Comparison of ENCODE assay signal across 30 cellular contexts in the genomic region with DNA sequence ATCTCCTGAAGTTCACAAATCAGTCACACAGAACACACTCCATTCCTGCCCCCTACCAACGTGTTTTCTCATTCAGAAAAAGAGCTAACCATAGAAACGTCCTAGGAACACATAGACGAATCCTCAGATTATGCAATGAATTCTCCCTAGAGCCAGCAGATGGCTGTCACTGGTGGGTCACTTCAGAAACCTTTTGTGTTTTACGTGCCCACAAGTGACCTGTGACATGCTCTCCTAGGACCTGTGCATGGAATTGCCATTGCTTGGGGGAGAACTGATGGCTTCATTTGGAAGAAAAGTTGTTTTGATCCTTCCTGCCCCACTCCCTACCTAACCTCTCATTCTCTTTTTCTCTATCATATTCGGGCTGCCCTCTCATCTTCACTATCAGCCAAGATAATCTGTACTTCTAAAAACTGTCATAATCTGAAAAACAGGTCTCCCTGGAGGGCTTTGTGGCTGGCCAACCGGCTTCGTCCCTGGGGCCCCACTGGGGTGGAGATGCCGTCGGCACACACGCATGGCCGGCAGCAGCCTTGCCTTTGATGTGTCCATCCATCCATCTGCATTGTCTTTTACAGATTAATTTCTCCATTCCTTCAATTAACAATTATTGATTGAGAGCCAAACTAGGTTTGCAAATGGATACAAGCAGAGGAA.
"Had no signal": no experiment of that assay in that cellular context is flagged by ENCODE, and none has a peak within 500 bp of the region (broad histone marks: within the 10 kb centered on the region; RNA-seq: fewer than 3 reads in every experiment).

No MANE protein-coding gene starts in this region.

- H3K4me2 ChIP-seq: KMS-11, PC-9, SK-N-SH had no signal

- H3K9ac ChIP-seq: KMS-11, SK-N-SH had no signal

- H3K27me3 Mint-ChIP-seq: activated CD8-positive, alpha-beta T cell treated with anti-CD3 and anti-CD28 coated beads for 36 hours; activated naive CD8-positive, alpha-beta T cell treated with anti-CD3 and anti-CD28 coated beads for 36 hours had no signal

- H3K27ac Mint-ChIP-seq: activated CD4-positive, alpha-beta T cell treated with anti-CD3 and anti-CD28 coated beads, Interleukin-2, amount 10 ng/mL, durations not matched to agents 24 days and 14 days; activated CD8-positive, alpha-beta T cell treated with anti-CD3 and anti-CD28 coated beads for 36 hours; activated naive CD8-positive, alpha-beta T cell treated with anti-CD3 and anti-CD28 coated beads for 36 hours; activated T-cell treated with anti-CD3 and anti-CD28 coated beads, Interleukin-2, amount 50 U/mL, for 72 hours; activated T-helper 17 cell treated with anti-CD3 and anti-CD28 coated beads, Interleukin-2, amount 50 U/mL, for 72 hours; T-helper 1 cell treated with Interleukin-12 subunit alpha and Interleukin-12 subunit beta and Interleukin-4 antibody, amounts not matched to agents 30 μg/mL and 1 μg/mL, for 36 hours; T-helper 2 cell treated with Interferon-gamma antibody and Interleukin-4, amounts not matched to agents 5 μg/mL and 100 μg/mL, for 36 hours had no signal

- H3K9me3 Mint-ChIP-seq: activated CD4-positive, alpha-beta T cell treated with anti-CD3 and anti-CD28 coated beads, Interleukin-2, amount 10 ng/mL, durations not matched to agents 24 days and 14 days; activated CD8-positive, alpha-beta T cell treated with anti-CD3 and anti-CD28 coated beads for 36 hours; activated naive CD8-positive, alpha-beta T cell treated with anti-CD3 and anti-CD28 coated beads for 36 hours; activated T-helper 17 cell treated with anti-CD3 and anti-CD28 coated beads, Interleukin-2, amount 50 U/mL, for 72 hours; T-helper 1 cell treated with Interleukin-12 subunit alpha and Interleukin-12 subunit beta and Interleukin-4 antibody, amounts not matched to agents 30 μg/mL and 1 μg/mL, for 36 hours; T-helper 2 cell treated with Interferon-gamma antibody and Interleukin-4, amounts not matched to agents 5 μg/mL and 100 μg/mL, for 36 hours had no signal

- H3K27ac ChIP-seq: ascending aorta, cardiac muscle cell, KMS-11 had no signal

- H3K4me3 ChIP-seq: ascending aorta, cardiac muscle cell, PC-9 had no signal

- DNase-seq: activated CD4-positive, alpha-beta T cell treated with anti-CD3 and anti-CD28 coated beads, Interleukin-2, amount 10 ng/mL, durations not matched to agents 24 days and 14 days; activated CD4-positive, alpha-beta T cell treated with anti-CD3 and anti-CD28 coated beads, Interleukin-2, amount 50 U/mL, for 4 hours; activated CD8-positive, alpha-beta T cell treated with anti-CD3 and anti-CD28 coated beads for 36 hours; activated effector memory CD4-positive, alpha-beta T cell treated with anti-CD3 and anti-CD28 coated beads, Interleukin-2, amount 50 U/mL, for 16 hours; activated naive CD4-positive, alpha-beta T cell; activated naive CD4-positive, alpha-beta T cell treated with anti-CD3 and anti-CD28 coated beads, Interleukin-2, amount 50 U/mL, for 16 hours; activated naive CD8-positive, alpha-beta T cell treated with anti-CD3 and anti-CD28 coated beads for 36 hours; activated T-cell treated with anti-CD3 and anti-CD28 coated beads, Interleukin-2, amount 50 U/mL, for 1 hour; activated T-cell treated with anti-CD3 and anti-CD28 coated beads, Interleukin-2, amount 50 U/mL, for 72 hours; amniotic stem cell; MM.1S; MV-4-11; NCI-H1092 treated with DMSO at 0.1 percent for 48 hours; NCI-H1417; NCI-H187 treated with DMSO at 0.1 percent for 48 hours; NCI-H2081; NCI-H510A; NCI-H526; NCI-H748 treated with DMSO at 0.1 percent for 48 hours; NK-92 treated with Interleukin-12 subunit alpha and Interleukin-12 subunit beta, amount 100 ng/mL, for 24 hours; PC-9; Right ventricle myocardium superior; SK-N-SH had no signal

- FAIRE-seq: TTC549 had no signal

- H3K4me3 Mint-ChIP-seq: activated CD4-positive, alpha-beta T cell treated with anti-CD3 and anti-CD28 coated beads, Interleukin-2, amount 10 ng/mL, durations not matched to agents 24 days and 14 days; activated CD8-positive, alpha-beta T cell treated with anti-CD3 and anti-CD28 coated beads for 36 hours; activated naive CD8-positive, alpha-beta T cell treated with anti-CD3 and anti-CD28 coated beads for 36 hours; activated T-cell treated with anti-CD3 and anti-CD28 coated beads, Interleukin-2, amount 50 U/mL, for 72 hours; activated T-helper 17 cell treated with anti-CD3 and anti-CD28 coated beads, Interleukin-2, amount 50 U/mL, for 72 hours; T-helper 1 cell treated with Interleukin-12 subunit alpha and Interleukin-12 subunit beta and Interleukin-4 antibody, amounts not matched to agents 30 μg/mL and 1 μg/mL, for 36 hours; T-helper 2 cell treated with Interferon-gamma antibody and Interleukin-4, amounts not matched to agents 5 μg/mL and 100 μg/mL, for 36 hours had no signal

- H2AFZ ChIP-seq: PC-9 had no signal

- H3K9me3 ChIP-seq: ascending aorta, SK-N-SH had no signal

- ATAC-seq: activated CD8-positive, alpha-beta T cell treated with anti-CD3 and anti-CD28 coated beads for 36 hours; activated T-cell treated with anti-CD3 and anti-CD28 coated beads, Interleukin-2, amount 50 U/mL, for 72 hours; activated T-helper 17 cell treated with anti-CD3 and anti-CD28 coated beads, Interleukin-2, amount 50 U/mL, for 72 hours had no signal

- H3K36me3 ChIP-seq: ascending aorta, cardiac muscle cell had no signal

- H3K4me1 Mint-ChIP-seq: activated T-helper 17 cell treated with anti-CD3 and anti-CD28 coated beads, Interleukin-2, amount 50 U/mL, for 72 hours had no signal

- H3K9me2 ChIP-seq: SK-N-SH had no signal

- H3K27me3 ChIP-seq: ascending aorta, cardiac muscle cell had no signal
